ENCODE assay signal across 8 cellular contexts in the genomic region with DNA sequence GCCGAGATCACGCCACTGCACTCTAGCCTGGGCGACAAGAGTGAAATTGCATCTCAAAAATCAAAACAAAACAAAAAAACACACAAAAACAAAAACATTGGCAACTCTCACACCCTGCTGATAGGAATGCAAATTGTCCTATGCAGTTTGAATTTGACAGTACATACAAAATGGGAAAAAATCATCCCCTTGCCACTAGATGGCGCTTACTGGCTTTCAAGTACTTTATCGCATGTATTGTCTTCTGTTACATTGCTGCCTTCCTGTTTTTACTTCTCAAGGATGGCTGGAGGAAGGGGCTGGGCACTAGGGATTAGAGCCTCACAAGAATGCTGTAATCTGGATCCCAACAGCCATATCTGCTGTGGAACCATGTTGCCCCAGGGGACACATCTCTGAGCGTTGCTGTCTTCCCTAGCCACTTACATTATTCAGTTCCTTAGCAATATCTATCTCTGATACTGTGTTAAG. TPM values are rescaled to one million over a fixed set of nuclear protein-coding genes. Genes with fewer than 3 reads are reported as not detected.
A peak's percentile ranks its signal among the peaks of the same experiment; 100 is the strongest.
DNase-seq lines count a peak whose midpoint lies in the region; ATAC-seq and TF ChIP-seq lines count a peak whose summit lies in the region.

No MANE protein-coding gene starts in this region.

- WGBS in hepatocyte (ENCODE audit: low lambda C conversion rate, missing lambda C conversion rate) = 25% methylated on average over 6 of the region's 6 CpGs

- no peak for TF ChIP-seq POLR2A in NB4 (IDR thresholded peaks at IDR 0.05; ENCODE audit: extremely low read depth, insufficient read length)

- no peak overlapping the region for H2AFZ ChIP-seq in hepatocyte

- ATAC-seq in RWPE2 (ENCODE audit: low read depth) (peak; percentile 95), GM18861 (IDR thresholded peaks at IDR 0.05; ENCODE audit: unreplicated experiment) (no peak)

- H3K27me3 ChIP-seq in RWPE2 (ENCODE audit: insufficient read depth, poor library complexity, severe bottlenecking) (no peaks in the 10 kb centered on the region), hepatocyte (no peaks in the 10 kb centered on the region)

- H3K4me3 ChIP-seq in NB4 (ENCODE audit: low read depth, low read length) (no peak overlapping the region), RWPE2 (ENCODE audit: severe bottlenecking) (no peak overlapping the region), astrocyte of the spinal cord (ENCODE audit: low read depth, low read length) (no peak overlapping the region), hepatocyte (no peak overlapping the region), skeletal muscle cell (ENCODE audit: low read depth, low read length) (no peak overlapping the region)

- TF ChIP-seq CTCF in NB4 (IDR thresholded peaks at IDR 0.05; ENCODE audit: low read depth, low read length) (peak; percentile 71), RWPE2 (IDR thresholded peaks at IDR 0.05; ENCODE audit: poor library complexity, severe bottlenecking) (peak; percentile 90), astrocyte of the spinal cord (IDR thresholded peaks at IDR 0.05; ENCODE audit: low read depth, low read length) (peak; percentile 82), hepatocyte (IDR thresholded peaks at IDR 0.05; ENCODE audit: poor library complexity) (peak; percentile 95)

- DNase-seq in activated gamma-delta T cell treated with Interleukin-2 at 50 U/mL for 16 hours (peak; percentile 55), activated gamma-delta T cell (lab: John Stamatoyannopoulos, UW) (no peak), NB4 (ENCODE audit: low read depth) (peak; percentile 88), RWPE2 (ENCODE audit: low spot score) (no peak), astrocyte of the spinal cord (ENCODE audit: low read depth, low spot score) (peak; percentile 95), hepatocyte (ENCODE audit: low spot score) (peak; percentile 93), skeletal muscle cell (ENCODE audit: low read depth) (peak; percentile 82)

- H3K9me2 ChIP-seq in hepatocyte (replicated peaks; ENCODE audit: insufficient read depth) = no peaks in the 10 kb centered on the region

- no peaks in the 10 kb centered on the region for H3K4me1 ChIP-seq in RWPE2 (ENCODE audit: insufficient read depth, poor library complexity, severe bottlenecking)
- no peaks in the 10 kb centered on the region for H3K4me1 ChIP-seq in hepatocyte (ENCODE audit: insufficient read depth)

- H3K27ac ChIP-seq in RWPE2 (ENCODE audit: poor library complexity, severe bottlenecking) (no peak overlapping the region), hepatocyte (no peak overlapping the region)

- no peaks in the 10 kb centered on the region for H4K20me1 ChIP-seq in hepatocyte (ENCODE audit: insufficient read depth, poor library complexity, severe bottlenecking)

- H3K79me2 ChIP-seq in hepatocyte = no peaks in the 10 kb centered on the region

- in situ Hi-C loops in astrocyte of the spinal cord (cut with HindIII; ENCODE audit: low sequenced_read_pairs) = no loop called here

- no peaks in the 10 kb centered on the region for H3K36me3 ChIP-seq in RWPE2 (ENCODE audit: low read depth)
- no peaks in the 10 kb centered on the region for H3K36me3 ChIP-seq in hepatocyte (replicated peaks; ENCODE audit: insufficient read depth, low read depth)

- H3K4me2 ChIP-seq in hepatocyte = no peak overlapping the region

- H3K9me3 ChIP-seq in RWPE2 (ENCODE audit: severe bottlenecking) (no peaks in the 10 kb centered on the region), hepatocyte (ENCODE audit: low read depth) (no peaks in the 10 kb centered on the region)

RNA-seq across cellular contexts. Expression of gene A4GALT, which starts 59.4 kb away (rescaled TPM):
- total RNA-seq in hepatocyte = 3.3 and 4.4 TPM in 2 replicates
- polyA plus RNA-seq in hepatocyte = 2.2 and 5.8 TPM in 2 replicates

Comparison
In these comparisons a context has a peak if more than half of its experiments do, and no peak if none do; other contexts are left out.
1. DNase-seq: peak in activated gamma-delta T cell treated with Interleukin-2 at 50 U/mL for 16 hours (single experiment), NB4 (single experiment), astrocyte of the spinal cord (single experiment), hepatocyte (single experiment) and skeletal muscle cell (single experiment); none in activated gamma-delta T cell (single experiment) and RWPE2 (single experiment).
2. Peak in every context shown above with its lines, with median percentiles within 50 percentile points of each other: CTCF ChIP-seq.